Comparison of ENCODE assay signal across 11 cellular contexts in genomic region chr14:94671870-94672444, GRCh38. TPM values are rescaled to one million over a fixed set of nuclear protein-coding genes. Genes with fewer than 3 reads are reported as not detected.
DNase-seq lines count a peak whose midpoint lies in the region; ATAC-seq and TF ChIP-seq lines count a peak whose summit lies in the region.
"Had no signal": no experiment of that assay in that cellular context is flagged by ENCODE, and none has a peak within 500 bp of the region (broad histone marks: within the 10 kb centered on the region; RNA-seq: fewer than 3 reads in every experiment).

No MANE protein-coding gene starts in this region.

- H3K27ac ChIP-seq in HCT116 (ENCODE audit: low read depth, low read length), result no peak overlapping the region
- no peak overlapping the region for H3K27ac ChIP-seq in RWPE2 (ENCODE audit: poor library complexity, severe bottlenecking)
- H3K27ac ChIP-seq: ovary had no signal

- RAD21 ChIA-PET in HCT116 (lab: Charles Lee; ENCODE audit: low non-redundant PET in 1 of 2, low total read pairs in 2 of 2, uncharacterized antibody in 2 of 2, unreplicated experiment in 2 of 2), result interaction anchor here in 1 of 2 experiments (1.0 kb wide), 1 partner anchor 248 kb away, joined by 3 read pairs; no protein-coding TSS in a partner anchor

- H3K79me2 ChIP-seq in HCT116 (ENCODE audit: insufficient read depth, low read length), result no peaks in the 10 kb centered on the region

- TF ChIP-seq RAD21 in HCT116 (IDR thresholded peaks at IDR 0.05; ENCODE audit: low read depth), result peak; percentile 50; the same call in 1 of the 2 replicates

- CTCF ChIA-PET in HCT116 (lab: Charles Lee), result interaction anchor here (1.2 to 1.7 kb wide), 6 partner anchors 9 to 540 kb away, joined by 3 to 7 read pairs (median 4); no protein-coding TSS in a partner anchor

- no peaks in the 10 kb centered on the region for H3K9me3 Mint-ChIP-seq in progenitor cell of endocrine pancreas (ENCODE audit: low read depth)
- H3K9me3 Mint-ChIP-seq in activated naive CD8-positive, alpha-beta T cell treated with anti-CD3 and anti-CD28 coated beads, Interleukin-2, amount 50 U/mL, for 24 hours, result no peaks in the 10 kb centered on the region
- H3K9me3 Mint-ChIP-seq: stimulated activated naive CD8-positive, alpha-beta T cell treated with anti-CD3 and anti-CD28 coated beads, Interleukin-15, Interleukin-2, amounts not matched to agents 100 ng/mL and 50 ng/mL, for 24 hours had no signal

- H4K20me1 ChIP-seq in HCT116 (ENCODE audit: insufficient read depth), result no peaks in the 10 kb centered on the region

- no peaks in the 10 kb centered on the region for H3K27me3 Mint-ChIP-seq in progenitor cell of endocrine pancreas
- H3K27me3 Mint-ChIP-seq in activated naive CD8-positive, alpha-beta T cell treated with anti-CD3 and anti-CD28 coated beads, Interleukin-2, amount 50 U/mL, for 24 hours, result peaks cover 12% of the 10 kb centered on the region

- ATAC-seq in HCT116, result peak; percentile 92
- peak; percentile 14; the same call in 1 of the 3 replicates for ATAC-seq in RWPE2 (ENCODE audit: low read depth)
- ATAC-seq in HG03045 (IDR thresholded peaks at IDR 0.05; ENCODE audit: unreplicated experiment), result no peak
- no peak for ATAC-seq in activated naive CD8-positive, alpha-beta T cell treated with anti-CD3 and anti-CD28 coated beads, Interleukin-2, amount 50 U/mL, for 24 hours

- no peak for TF ChIP-seq POLR2A in HCT116 (IDR thresholded peaks at IDR 0.05; ENCODE audit: borderline replicate concordance, extremely low read depth, insufficient read depth, insufficient read length)

- no peak overlapping the region for H3K4me2 ChIP-seq in HCT116 (ENCODE audit: low read length)

- H3K4me3 ChIP-seq in HCT116 (replicated peaks in 1 of 2; ENCODE audit: low read depth in 1 of 2, low read length in 2 of 2) (no peak overlapping the region), RWPE2 (ENCODE audit: severe bottlenecking) (no peak overlapping the region), fibroblast of mammary gland (ENCODE audit: control insufficient read depth, low read depth, low read length) (no peak overlapping the region)
- H3K4me3 ChIP-seq: ovary had no signal

- H3K9ac ChIP-seq in HCT116 (ENCODE audit: low read length), result no peak overlapping the region

- intact Hi-C loops in HCT116 (cut with micrococcal nuclease), result no loop called here

- H3K27me3 ChIP-seq in HCT116 (ENCODE audit: insufficient read depth, low read length), result no peaks in the 10 kb centered on the region
- no peaks in the 10 kb centered on the region for H3K27me3 ChIP-seq in RWPE2 (ENCODE audit: insufficient read depth, poor library complexity, severe bottlenecking)
- H3K27me3 ChIP-seq: ovary had no signal

- TF ChIP-seq CTCF in HCT116 (IDR thresholded peaks at IDR 0.05 in 2 of 3, conservative IDR thresholded peaks at IDR 0.05 in 1 of 3; ENCODE audit: borderline replicate concordance in 1 of 3, insufficient read depth in 1 of 3, low read depth in 2 of 3, low read length in 2 of 3) (peak; percentile 37 to 48 (median 45); a peak in 5 of 6 replicates), RWPE2 (IDR thresholded peaks at IDR 0.05; ENCODE audit: poor library complexity, severe bottlenecking) (no peak), fibroblast of mammary gland (conservative IDR thresholded peaks at IDR 0.05; ENCODE audit: control insufficient read depth, insufficient read depth, low read depth, low read length) (peak; percentile 48), progenitor cell of endocrine pancreas (IDR thresholded peaks at IDR 0.05; ENCODE audit: unreplicated experiment) (peak; percentile 48)

- no peaks in the 10 kb centered on the region for H3K9me2 ChIP-seq in HCT116 (ENCODE audit: insufficient read depth)

- H3K36me3 Mint-ChIP-seq in progenitor cell of endocrine pancreas (ENCODE audit: insufficient read depth), result no peaks in the 10 kb centered on the region
- no peaks in the 10 kb centered on the region for H3K36me3 Mint-ChIP-seq in activated naive CD8-positive, alpha-beta T cell treated with anti-CD3 and anti-CD28 coated beads, Interleukin-2, amount 50 U/mL, for 24 hours (ENCODE audit: low read depth)

- H3K4me1 ChIP-seq in HCT116 (ENCODE audit: control insufficient read depth in 1 of 2, insufficient read depth in 2 of 2, low read length in 2 of 2), result no peaks in the 10 kb centered on the region
- H3K4me1 ChIP-seq in RWPE2 (ENCODE audit: insufficient read depth, poor library complexity, severe bottlenecking), result peaks cover 3% of the 10 kb centered on the region

- no peaks in the 10 kb centered on the region for H3K9me3 ChIP-seq in HCT116 (ENCODE audit: control insufficient read depth in 1 of 2, insufficient read depth in 1 of 2, low read depth in 1 of 2, low read length in 2 of 2)
- H3K9me3 ChIP-seq in RWPE2 (ENCODE audit: severe bottlenecking), result no peaks in the 10 kb centered on the region
- H3K9me3 ChIP-seq: ovary had no signal

- H3K27ac Mint-ChIP-seq in progenitor cell of endocrine pancreas, result no peak overlapping the region
- H3K27ac Mint-ChIP-seq in activated naive CD8-positive, alpha-beta T cell treated with anti-CD3 and anti-CD28 coated beads, Interleukin-2, amount 50 U/mL, for 24 hours, result no peak overlapping the region
- H3K27ac Mint-ChIP-seq: stimulated activated naive CD8-positive, alpha-beta T cell treated with anti-CD3 and anti-CD28 coated beads, Interleukin-15, Interleukin-2, amounts not matched to agents 100 ng/mL and 50 ng/mL, for 24 hours had no signal

- no TSS peak for BruUV-seq in HCT116 (replicated peaks; lab: Mats Ljungman, UMichigan)

- no peak overlapping the region for H2AFZ ChIP-seq in HCT116 (ENCODE audit: low read depth, low read length, poor library complexity, severe bottlenecking)

- POLR2A ChIA-PET in HCT116 (lab: Charles Lee), result interaction anchor here (0.9 kb wide), 1 partner anchor 12 kb away, joined by 3 read pairs; no protein-coding TSS in a partner anchor

- H3K4me3 Mint-ChIP-seq in progenitor cell of endocrine pancreas (ENCODE audit: low read depth), result no peak overlapping the region
- H3K4me3 Mint-ChIP-seq in activated naive CD8-positive, alpha-beta T cell treated with anti-CD3 and anti-CD28 coated beads, Interleukin-2, amount 50 U/mL, for 24 hours, result no peak overlapping the region
- H3K4me3 Mint-ChIP-seq: stimulated activated naive CD8-positive, alpha-beta T cell treated with anti-CD3 and anti-CD28 coated beads, Interleukin-15, Interleukin-2, amounts not matched to agents 100 ng/mL and 50 ng/mL, for 24 hours had no signal

- H3K36me3 ChIP-seq in HCT116 (ENCODE audit: control insufficient read depth in 1 of 2, insufficient read depth in 2 of 2, low read length in 2 of 2), result no peaks in the 10 kb centered on the region
- H3K36me3 ChIP-seq in RWPE2 (ENCODE audit: low read depth), result no peaks in the 10 kb centered on the region
- H3K36me3 ChIP-seq: ovary had no signal

- DNase-seq in HCT116 (ENCODE audit: low read depth, low spot score) (no peak), RWPE2 (ENCODE audit: low spot score) (peak; percentile 57), fibroblast of mammary gland (ENCODE audit: low read depth) (peak; percentile 31), progenitor cell of endocrine pancreas (ENCODE audit: low spot score, unreplicated experiment) (no peak), SKM-1 treated with dmso at 0.1 percent for 144 hours (lab: John Stamatoyannopoulos, UW; ENCODE audit: unreplicated experiment) (no peak)
- no peak for DNase-seq in activated naive CD8-positive, alpha-beta T cell treated with anti-CD3 and anti-CD28 coated beads, Interleukin-2, amount 50 U/mL, for 24 hours
- DNase-seq: C1 segment of cervical spinal cord, ovary had no signal

- peaks cover 3% of the 10 kb centered on the region for H3K4me1 Mint-ChIP-seq in progenitor cell of endocrine pancreas (ENCODE audit: low read depth)
- no peaks in the 10 kb centered on the region for H3K4me1 Mint-ChIP-seq in activated naive CD8-positive, alpha-beta T cell treated with anti-CD3 and anti-CD28 coated beads, Interleukin-2, amount 50 U/mL, for 24 hours

TF ChIP-seq in HCT116, 20 proteins besides CTCF, POLR2A, EP300 and RAD21 (continues in another document):
- TF ChIP-seq ZBTB33 (IDR thresholded peaks at IDR 0.05; ENCODE audit: extremely low read depth, insufficient replicate concordance, low read length), result no peak
- TF ChIP-seq CBX3 (IDR thresholded peaks at IDR 0.05; ENCODE audit: low read depth), result no peak
- TF ChIP-seq JUND (IDR thresholded peaks at IDR 0.05), result no peak
- TF ChIP-seq ATF3 (IDR thresholded peaks at IDR 0.05), result no peak
- TF ChIP-seq SP1 (IDR thresholded peaks at IDR 0.05; ENCODE audit: low read depth), result no peak
- TF ChIP-seq ZFX (IDR thresholded peaks at IDR 0.05), result no peak
- TF ChIP-seq ZNF274 (IDR thresholded peaks at IDR 0.05; ENCODE audit: low read depth, low read length), result no peak
- TF ChIP-seq SIN3A (IDR thresholded peaks at IDR 0.05; ENCODE audit: low read depth), result no peak
- TF ChIP-seq TCF7L2 (IDR thresholded peaks at IDR 0.05; ENCODE audit: borderline replicate concordance, extremely low read depth, insufficient read depth, insufficient read length), result no peak
- TF ChIP-seq POLR2AphosphoS5 (IDR thresholded peaks at IDR 0.05; ENCODE audit: low read depth, low read length), result no peak
- TF ChIP-seq EZH2 (IDR thresholded peaks at IDR 0.05), result no peak
- TF ChIP-seq EGR1 (IDR thresholded peaks at IDR 0.05; ENCODE audit: low read depth), result no peak
- TF ChIP-seq YY1 (IDR thresholded peaks at IDR 0.05; ENCODE audit: extremely low read depth, insufficient replicate concordance, low read depth, low read length), result no peak
- TF ChIP-seq ELF1 (IDR thresholded peaks at IDR 0.05; ENCODE audit: borderline replicate concordance, low read depth), result no peak

RNA-seq across cellular contexts. Expression of gene SERPINA3, which starts 59.8 kb away (rescaled TPM):
- 4.3 TPM for total RNA-seq in HCT116 (2021; ENCODE audit: unreplicated experiment)
- polyA plus RNA-seq in HCT116 (2012), result 4.0 TPM in 2 replicates
- 5.2 and 8.0 TPM in 2 replicates for total RNA-seq in progenitor cell of endocrine pancreas
- total RNA-seq: mononuclear cell had no signal

Comparison
In these comparisons a context has a peak if more than half of its experiments do, and no peak if none do; other contexts are left out.
1. ATAC-seq: peak in HCT116 (single experiment) and RWPE2 (single experiment); none in HG03045 (single experiment) and activated naive CD8-positive, alpha-beta T cell treated with anti-CD3 and anti-CD28 coated beads, Interleukin-2, amount 50 U/mL, for 24 hours (single experiment).
2. DNase-seq: peak in RWPE2 (single experiment) and fibroblast of mammary gland (single experiment); none in HCT116 (single experiment), progenitor cell of endocrine pancreas (single experiment), SKM-1 treated with dmso at 0.1 percent for 144 hours (single experiment) and activated naive CD8-positive, alpha-beta T cell treated with anti-CD3 and anti-CD28 coated beads, Interleukin-2, amount 50 U/mL, for 24 hours (single experiment).